9 cellular contexts compared by ENCODE assay signal in the genomic region with DNA sequence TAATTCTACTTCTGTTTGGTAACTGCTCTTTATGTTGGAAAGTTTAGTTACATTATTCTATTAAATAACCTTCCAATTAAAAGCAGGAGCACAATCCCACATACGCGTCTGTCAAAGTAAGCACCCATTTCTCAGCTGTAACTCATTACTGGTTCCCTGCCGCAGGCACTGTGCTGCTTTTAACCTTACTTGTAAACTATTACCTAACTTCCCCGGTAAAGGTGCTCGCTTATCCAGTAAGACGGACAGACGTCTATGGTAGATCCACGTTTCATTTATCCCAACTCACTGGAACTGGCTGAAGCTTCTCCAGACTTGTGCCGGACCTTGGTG. TPM values are rescaled to one million over a fixed set of nuclear protein-coding genes. Genes with fewer than 3 reads are reported as not detected.
DNase-seq lines count a peak whose midpoint lies in the region; ATAC-seq and TF ChIP-seq lines count a peak whose summit lies in the region.
"Had no signal": no experiment of that assay in that cellular context is flagged by ENCODE, and none has a peak within 500 bp of the region (broad histone marks: within the 10 kb centered on the region; RNA-seq: fewer than 3 reads in every experiment).

No MANE protein-coding gene starts in this region.

- H3K27ac Mint-ChIP-seq in Calu3 (ENCODE audit: unreplicated experiment) (peak overlapping the region; percentile 58), neural crest cell (ENCODE audit: unreplicated experiment) (no peak overlapping the region)

- H3K27me3 Mint-ChIP-seq in Calu3 (ENCODE audit: unreplicated experiment) (no peaks in the 10 kb centered on the region), neural crest cell (ENCODE audit: low read depth) (peaks cover 38% of the 10 kb centered on the region)

- no peaks in the 10 kb centered on the region for H3K9me3 Mint-ChIP-seq in Calu3 (ENCODE audit: low read depth, unreplicated experiment)
- peaks cover 3% of the 10 kb centered on the region for H3K9me3 Mint-ChIP-seq in neural crest cell

- BruUV-seq in Calu3 (replicated peaks; lab: Mats Ljungman, UMichigan), result no TSS peak

- intact Hi-C loops in Calu3 (cut with micrococcal nuclease; ENCODE audit: unreplicated experiment), result loop anchor here (2.0 kb wide), 1 partner anchor 38 kb away; no protein-coding TSS in a partner anchor

- TF ChIP-seq CTCF in Calu3 (IDR thresholded peaks at IDR 0.05; ENCODE audit: unreplicated experiment), result no peak
- TF ChIP-seq CTCF in neural crest cell (conservative IDR thresholded peaks at IDR 0.05), result no peak

- peaks cover 16% of the 10 kb centered on the region for H3K36me3 Mint-ChIP-seq in Calu3 (ENCODE audit: insufficient read depth, unreplicated experiment)
- H3K36me3 Mint-ChIP-seq in neural crest cell (ENCODE audit: low read depth), result no peaks in the 10 kb centered on the region

- CTCF ChIA-PET in Calu3 (lab: Charles Lee), result interaction anchor here (0.8 to 1.8 kb wide), 6 partner anchors 10 to 281 kb away, joined by 3 to 11 read pairs (median 3); partner anchors contain the start of gene ENPP5

- peaks cover 9% of the 10 kb centered on the region for H3K4me1 Mint-ChIP-seq in Calu3 (ENCODE audit: low read depth, unreplicated experiment)
- peaks cover 10% of the 10 kb centered on the region for H3K4me1 Mint-ChIP-seq in neural crest cell

- H3K4me3 Mint-ChIP-seq in Calu3 (ENCODE audit: low read depth, unreplicated experiment), result peak overlapping the region; percentile 88
- peak overlapping the region; percentile 90 for H3K4me3 Mint-ChIP-seq in neural crest cell

- DNase-seq in Calu3 (no peak), Kasumi-1 (lab: John Stamatoyannopoulos, UW) (peak; percentile 27 to 44), neural crest cell (ENCODE audit: low read depth, low spot score) (no peak), NCI-H1417 treated with DMSO at 0.1 percent for 48 hours (lab: John Stamatoyannopoulos, UW) (no peak), GF-D8 (lab: John Stamatoyannopoulos, UW) (no peak)
- peak; percentile 13 for DNase-seq in effector CD8-positive, alpha-beta T cell (lab: John Stamatoyannopoulos, UW)

- ATAC-seq in GM21526 (IDR thresholded peaks at IDR 0.05; ENCODE audit: low FRiP score, unreplicated experiment) (peak; percentile 11), HG03469 (IDR thresholded peaks at IDR 0.05; ENCODE audit: unreplicated experiment) (no peak)

RNA-seq across cellular contexts. Expression of gene ENPP4, which starts 0.5 kb away (rescaled TPM):
- 16.7 and 17.2 TPM in 2 replicates for total RNA-seq in Calu3 (2022)
- total RNA-seq in neural crest cell, result 3.3 and 3.6 TPM in 2 replicates

RNA-seq across cellular contexts. Expression of gene ENPP5, which starts 41.5 kb away (rescaled TPM):
- total RNA-seq in Calu3 (2022) (17.3 and 18.7 TPM in 2 replicates), neural crest cell (0.36 and 0.68 TPM in 2 replicates)
- total RNA-seq: pulmonary artery endothelial cell had no signal

Comparison
In these comparisons a context has a peak if more than half of its experiments do, and no peak if none do; other contexts are left out.
1. DNase-seq: peak in Kasumi-1 (2 of 2) and effector CD8-positive, alpha-beta T cell (single experiment); none in Calu3 (single experiment), neural crest cell (single experiment), NCI-H1417 treated with DMSO at 0.1 percent for 48 hours (single experiment) and GF-D8 (single experiment).
2. RNA of gene ENPP5, which starts 41.5 kb away (total RNA-seq): 17.3 to 18.7 TPM in Calu3; 0.36 to 0.68 TPM in neural crest cell; every median in the first group is over 10 times any median in the second.